Comparison of ENCODE assay signal across 15 cellular contexts in genomic region chr4:76666940-76667532, GRCh38.
DNase-seq lines count a peak whose midpoint lies in the region; ATAC-seq and TF ChIP-seq lines count a peak whose summit lies in the region.
"Had no signal": no experiment of that assay in that cellular context is flagged by ENCODE, and none has a peak within 500 bp of the region (broad histone marks: within the 10 kb centered on the region; RNA-seq: fewer than 3 reads in every experiment).

No MANE protein-coding gene starts in this region.

- intact Hi-C loops in activated T-helper 1 cell treated with anti-CD3 and anti-CD28 coated beads, Interleukin-12 subunit alpha, Interleukin-12 subunit beta, Interleukin-2, Interleukin-4 antibody, amounts not matched to agents 30 ng/mL and 10 ng/mL and 1 ng/mL, durations not matched to agents 14 hours and 24 hours and 36 hours (cut with micrococcal nuclease): no loop called here
- intact Hi-C loops in prostate gland (cut with DNase I) (no loop called here), esophagus muscularis mucosa (cut with DNase I) (no loop called here)

- peaks cover 5% of the 10 kb centered on the region; the same call in 1 of the 2 replicates for H3K9me2 ChIP-seq in GM23338 (ENCODE audit: insufficient read depth)

- TF ChIP-seq CTCF in prostate gland (IDR thresholded peaks at IDR 0.05) (no peak), GM23338 (conservative IDR thresholded peaks at IDR 0.05; ENCODE audit: low read depth in 2 of 2) (no peak), esophagus muscularis mucosa (IDR thresholded peaks at IDR 0.05) (no peak)

- peaks cover 7% of the 10 kb centered on the region for H3K4me1 Mint-ChIP-seq in activated T-helper 1 cell treated with anti-CD3 and anti-CD28 coated beads, Interleukin-12 subunit alpha, Interleukin-12 subunit beta, Interleukin-2, Interleukin-4 antibody, amounts not matched to agents 30 ng/mL and 10 ng/mL and 1 ng/mL, durations not matched to agents 14 hours and 24 hours and 36 hours (ENCODE audit: low read depth)
- no peaks in the 10 kb centered on the region for H3K4me1 Mint-ChIP-seq in GM23338
- H3K4me1 Mint-ChIP-seq: brain had no signal

- H3K36me3 ChIP-seq in prostate gland (no peaks in the 10 kb centered on the region), GM23338 (ENCODE audit: insufficient read depth) (no peaks in the 10 kb centered on the region), esophagus muscularis mucosa (no peaks in the 10 kb centered on the region)

- no peaks in the 10 kb centered on the region for H3K79me2 ChIP-seq in GM23338 (replicated peaks; ENCODE audit: insufficient read depth)

- H3K27ac Mint-ChIP-seq in activated T-helper 1 cell treated with anti-CD3 and anti-CD28 coated beads, Interleukin-12 subunit alpha, Interleukin-12 subunit beta, Interleukin-2, Interleukin-4 antibody, amounts not matched to agents 30 ng/mL and 10 ng/mL and 1 ng/mL, durations not matched to agents 14 hours and 24 hours and 36 hours: peak overlapping the region; percentile 35
- H3K27ac Mint-ChIP-seq in GM23338: no peak overlapping the region
- H3K27ac Mint-ChIP-seq: CD8-positive, alpha-beta T cell had no signal

- H3K4me3 Mint-ChIP-seq in activated T-helper 1 cell treated with anti-CD3 and anti-CD28 coated beads, Interleukin-12 subunit alpha, Interleukin-12 subunit beta, Interleukin-2, Interleukin-4 antibody, amounts not matched to agents 30 ng/mL and 10 ng/mL and 1 ng/mL, durations not matched to agents 14 hours and 24 hours and 36 hours: no peak overlapping the region
- no peak overlapping the region for H3K4me3 Mint-ChIP-seq in GM23338
- H3K4me3 Mint-ChIP-seq: brain; CD8-positive, alpha-beta T cell had no signal

- H3K36me3 Mint-ChIP-seq in activated T-helper 1 cell treated with anti-CD3 and anti-CD28 coated beads, Interleukin-12 subunit alpha, Interleukin-12 subunit beta, Interleukin-2, Interleukin-4 antibody, amounts not matched to agents 30 ng/mL and 10 ng/mL and 1 ng/mL, durations not matched to agents 14 hours and 24 hours and 36 hours (ENCODE audit: low read depth): no peaks in the 10 kb centered on the region
- H3K36me3 Mint-ChIP-seq in GM23338 (ENCODE audit: low read depth): no peaks in the 10 kb centered on the region; the same call in 2 of the 3 replicates
- H3K36me3 Mint-ChIP-seq: brain; CD8-positive, alpha-beta T cell had no signal

- H3K9me3 ChIP-seq in prostate gland: no peaks in the 10 kb centered on the region
- no peaks in the 10 kb centered on the region for H3K9me3 ChIP-seq in esophagus muscularis mucosa

- H3K27ac ChIP-seq in prostate gland: peak overlapping the region; percentile 1 to 2
- no peak overlapping the region for H3K27ac ChIP-seq in GM23338 (ENCODE audit: low read depth)
- H3K27ac ChIP-seq in esophagus muscularis mucosa (replicated peaks in 1 of 4): no peak overlapping the region
- H3K27ac ChIP-seq: SK-N-MC had no signal

- 70% methylated on average over 5 of the region's 5 CpGs for WGBS in prostate gland
- 90% methylated on average over 5 of the region's 5 CpGs for WGBS in esophagus muscularis mucosa

- ATAC-seq in GM21367 (IDR thresholded peaks at IDR 0.05; ENCODE audit: unreplicated experiment): peak; percentile 54
- peak; percentile 62 for ATAC-seq in HG03066 (IDR thresholded peaks at IDR 0.05; ENCODE audit: low read depth, unreplicated experiment)
- ATAC-seq in GM23338: no peak
- no peak for ATAC-seq in esophagus mucosa
- ATAC-seq: CD8-positive, alpha-beta T cell; sciatic nerve had no signal

- peaks cover 4% of the 10 kb centered on the region for H3K27me3 Mint-ChIP-seq in activated T-helper 1 cell treated with anti-CD3 and anti-CD28 coated beads, Interleukin-12 subunit alpha, Interleukin-12 subunit beta, Interleukin-2, Interleukin-4 antibody, amounts not matched to agents 30 ng/mL and 10 ng/mL and 1 ng/mL, durations not matched to agents 14 hours and 24 hours and 36 hours (ENCODE audit: insufficient read depth)
- no peaks in the 10 kb centered on the region for H3K27me3 Mint-ChIP-seq in GM23338 (ENCODE audit: insufficient read depth, low read depth, poor library complexity)

- H3K4me1 ChIP-seq in prostate gland (replicated peaks) (no peaks in the 10 kb centered on the region), GM23338 (ENCODE audit: insufficient read depth) (no peaks in the 10 kb centered on the region), esophagus muscularis mucosa (peaks cover 0 to 2% (median 0%) of the 10 kb centered on the region in 4 donors)

- no peak overlapping the region for H2AFZ ChIP-seq in GM23338

- TF ChIP-seq POLR2A in prostate gland (IDR thresholded peaks at IDR 0.05) (no peak), esophagus muscularis mucosa (IDR thresholded peaks at IDR 0.05; ENCODE audit: low read depth) (no peak)

- DNase-seq in activated T-helper 1 cell treated with anti-CD3 and anti-CD28 coated beads, Interleukin-12 subunit alpha, Interleukin-12 subunit beta, Interleukin-2, Interleukin-4 antibody, amounts not matched to agents 30 ng/mL and 10 ng/mL and 1 ng/mL, durations not matched to agents 14 hours and 24 hours and 36 hours (ENCODE audit: low spot score): no peak
- DNase-seq in prostate gland (ENCODE audit: low spot score): no peak
- no peak for DNase-seq in GM23338 (ENCODE audit: low spot score)
- no peak for DNase-seq in esophagus muscularis mucosa (ENCODE audit: extremely low spot score)
- DNase-seq in HPDE6-E6E7 (ENCODE audit: extremely low spot score): no peak
- DNase-seq: activated CD4-positive, alpha-beta T cell treated with anti-CD3 and anti-CD28 coated beads for 1 hour; CD8-positive, alpha-beta T cell; NCI-H1105; NCI-H526 had no signal

- no peaks in the 10 kb centered on the region for H4K20me1 ChIP-seq in GM23338 (replicated peaks; ENCODE audit: insufficient read depth)

- H3K4me3 ChIP-seq in prostate gland (no peak overlapping the region), GM23338 (no peak overlapping the region), esophagus muscularis mucosa (no peak overlapping the region)
- H3K4me3 ChIP-seq: SK-N-MC had no signal

- TF ChIP-seq EP300 in esophagus muscularis mucosa (IDR thresholded peaks at IDR 0.05): no peak

- H3K9me3 Mint-ChIP-seq in activated T-helper 1 cell treated with anti-CD3 and anti-CD28 coated beads, Interleukin-12 subunit alpha, Interleukin-12 subunit beta, Interleukin-2, Interleukin-4 antibody, amounts not matched to agents 30 ng/mL and 10 ng/mL and 1 ng/mL, durations not matched to agents 14 hours and 24 hours and 36 hours: no peaks in the 10 kb centered on the region
- H3K9me3 Mint-ChIP-seq in GM23338: no peaks in the 10 kb centered on the region
- H3K9me3 Mint-ChIP-seq: CD8-positive, alpha-beta T cell had no signal

- no peaks in the 10 kb centered on the region for H3F3A ChIP-seq in GM23338 (replicated peaks; ENCODE audit: low read depth)

- H3K27me3 ChIP-seq in prostate gland (replicated peaks; ENCODE audit: insufficient read depth) (no peaks in the 10 kb centered on the region), GM23338 (ENCODE audit: insufficient read depth) (no peaks in the 10 kb centered on the region), esophagus muscularis mucosa (no peaks in the 10 kb centered on the region)

- no peak overlapping the region for H3K4me2 ChIP-seq in GM23338

TF ChIP-seq in GM23338, 12 proteins besides CTCF, POLR2A, EP300 and RAD21 (continues in another document):
- TF ChIP-seq POLR2AphosphoS5 (IDR thresholded peaks at IDR 0.05; ENCODE audit: low read depth): no peak
- TF ChIP-seq EZH2 (IDR thresholded peaks at IDR 0.05; ENCODE audit: low read depth, unreplicated experiment): no peak
- TF ChIP-seq ETS1 (IDR thresholded peaks at IDR 0.05): no peak
- TF ChIP-seq ZNF331 (CRISPR knock-in tag; IDR thresholded peaks at IDR 0.05; ENCODE audit: low read depth): no peak

Comparison
In these comparisons a context has a peak if more than half of its experiments do, and no peak if none do; other contexts are left out.
1. ATAC-seq: peak in GM21367 (single experiment) and HG03066 (single experiment); none in GM23338 (single experiment) and esophagus mucosa (single experiment).
2. H3K27ac ChIP-seq: peak in prostate gland (2 of 2); none in GM23338 (single experiment) and esophagus muscularis mucosa (0 of 4).